Comparison of ENCODE assay signal across 17 cellular contexts in genomic region chr16:51759329-51759728, GRCh38.
DNase-seq lines count a peak whose midpoint lies in the region; ATAC-seq and TF ChIP-seq lines count a peak whose summit lies in the region.
"Had no signal": no experiment of that assay in that cellular context is flagged by ENCODE, and none has a peak within 500 bp of the region (broad histone marks: within the 10 kb centered on the region; RNA-seq: fewer than 3 reads in every experiment).

No MANE protein-coding gene starts in this region.

- H3K4me2 ChIP-seq in GM23338 = peak overlapping the region; percentile 21; the same call in 1 of the 2 replicates
- H3K4me2 ChIP-seq: KMS-11 had no signal

- DNase-seq in GM23338 (ENCODE audit: low spot score) (no peak), NCI-H82 (lab: John Stamatoyannopoulos, UW) (peak; percentile 85), retina (peak; percentile 20)
- no peak for DNase-seq in activated CD4-positive, alpha-beta T cell treated with anti-CD3 and anti-CD28 coated beads for 4 hours
- DNase-seq: GDM1, NCI-H1436 treated with DMSO at 0.1 percent for 48 hours, NCI-H2029, NCI-H345, NCI-H524 treated with DMSO at 0.1 percent for 48 hours, OCI-M1, SIG-M5 had no signal

- no peaks in the 10 kb centered on the region for H3K9me2 ChIP-seq in GM23338 (ENCODE audit: insufficient read depth)

- H3K27me3 Mint-ChIP-seq in GM23338 (ENCODE audit: insufficient read depth, low read depth, poor library complexity) (peaks cover 9% of the 10 kb centered on the region), brain (peaks cover 10% of the 10 kb centered on the region)

- no peaks in the 10 kb centered on the region for H3K36me3 ChIP-seq in GM23338 (ENCODE audit: insufficient read depth)
- H3K36me3 ChIP-seq: HAP-1 had no signal

- no peak overlapping the region for H3K27ac Mint-ChIP-seq in GM23338
- peak overlapping the region in 4 of 5 experiments; percentile 4 to 93 (median 66) for H3K27ac Mint-ChIP-seq in brain
- H3K27ac Mint-ChIP-seq: T-helper 1 cell treated with Interleukin-12 subunit alpha and Interleukin-12 subunit beta and Interleukin-4 antibody, amounts not matched to agents 30 μg/mL and 1 μg/mL, for 36 hours had no signal

- H3K27me3 ChIP-seq in GM23338 (ENCODE audit: insufficient read depth) = no peaks in the 10 kb centered on the region

- peaks cover 55% of the 10 kb centered on the region for H3K4me1 ChIP-seq in GM23338 (ENCODE audit: insufficient read depth)

- H3K4me3 ChIP-seq in GM23338 = no peak overlapping the region
- H3K4me3 ChIP-seq: HAP-1 had no signal

- TF ChIP-seq CTCF in GM23338 (conservative IDR thresholded peaks at IDR 0.05; ENCODE audit: low read depth in 2 of 2) (no peak), brain (conservative IDR thresholded peaks at IDR 0.05) (no peak)

- H3K27ac ChIP-seq in GM23338 (ENCODE audit: low read depth) = no peak overlapping the region
- H3K27ac ChIP-seq: KMS-11 had no signal

- H4K20me1 ChIP-seq in GM23338 (replicated peaks; ENCODE audit: insufficient read depth) = no peaks in the 10 kb centered on the region

- H3K9me3 Mint-ChIP-seq in GM23338 (no peaks in the 10 kb centered on the region), brain (no peaks in the 10 kb centered on the region)
- H3K9me3 Mint-ChIP-seq: T-helper 1 cell treated with Interleukin-12 subunit alpha and Interleukin-12 subunit beta and Interleukin-4 antibody, amounts not matched to agents 30 μg/mL and 1 μg/mL, for 36 hours had no signal

- H3K79me2 ChIP-seq in GM23338 (replicated peaks; ENCODE audit: insufficient read depth) = no peaks in the 10 kb centered on the region

- H3K36me3 Mint-ChIP-seq in GM23338 (ENCODE audit: low read depth) (no peaks in the 10 kb centered on the region), brain (no peaks in the 10 kb centered on the region)

- H3K4me1 Mint-ChIP-seq in GM23338 (peaks cover 82% of the 10 kb centered on the region), brain (peaks cover 96% of the 10 kb centered on the region)

- H2AFZ ChIP-seq in GM23338 = 0 out of 2 replicates have a peak overlapping the region, but pooled peaks have one; percentile 19

- H3K4me3 Mint-ChIP-seq in GM23338 = no peak overlapping the region
- peak overlapping the region in 4 of 5 experiments; percentile 26 to 71 (median 54) for H3K4me3 Mint-ChIP-seq in brain
- H3K4me3 Mint-ChIP-seq: T-helper 1 cell treated with Interleukin-12 subunit alpha and Interleukin-12 subunit beta and Interleukin-4 antibody, amounts not matched to agents 30 μg/mL and 1 μg/mL, for 36 hours had no signal

- no peaks in the 10 kb centered on the region for H3F3A ChIP-seq in GM23338 (replicated peaks; ENCODE audit: low read depth)

- no peak for ATAC-seq in GM23338
- ATAC-seq in HG02938 (IDR thresholded peaks at IDR 0.05; ENCODE audit: unreplicated experiment) = no peak
- ATAC-seq in HG02763 (IDR thresholded peaks at IDR 0.05; ENCODE audit: unreplicated experiment) = no peak

TF ChIP-seq in GM23338, 12 proteins besides CTCF, POLR2A, EP300 and RAD21:
- TF ChIP-seq EZH2 (IDR thresholded peaks at IDR 0.05; ENCODE audit: low read depth, unreplicated experiment) (no peak), REST (IDR thresholded peaks at IDR 0.05; ENCODE audit: unreplicated experiment) (no peak), CREB1 (CRISPR knock-in tag; IDR thresholded peaks at IDR 0.05; ENCODE audit: low read depth) (no peak)

Comparison
In these comparisons a context has a peak if more than half of its experiments do, and no peak if none do; other contexts are left out.
1. DNase-seq: peak in NCI-H82 (single experiment) and retina (single experiment); none in GM23338 (single experiment) and activated CD4-positive, alpha-beta T cell treated with anti-CD3 and anti-CD28 coated beads for 4 hours (0 of 2).